ENCODE assay signal across 1 cellular context in genomic region chr1:93874025-93874651, GRCh38.
TF ChIP-seq lines count a peak whose summit lies in the region.

No MANE protein-coding gene starts in this region.

TF ChIP-seq in HepG2, 621 proteins besides CTCF, POLR2A, EP300 and RAD21 (continued from another document):
- TF ChIP-seq STAG1 (CRISPR knock-in tag; IDR thresholded peaks at IDR 0.05) (peak; percentile 80), ETS1 (CRISPR knock-in tag; IDR thresholded peaks at IDR 0.05) (no peak), SALL2 (CRISPR knock-in tag; IDR thresholded peaks at IDR 0.05) (no peak), HOXA5 (CRISPR knock-in tag; IDR thresholded peaks at IDR 0.05) (no peak), RBAK (CRISPR knock-in tag; IDR thresholded peaks at IDR 0.05) (no peak), SMC3 (IDR thresholded peaks at IDR 0.05; ENCODE audit: low read length) (peak; percentile 37; the same call in 1 of the 2 replicates)
